In the genomic region with DNA sequence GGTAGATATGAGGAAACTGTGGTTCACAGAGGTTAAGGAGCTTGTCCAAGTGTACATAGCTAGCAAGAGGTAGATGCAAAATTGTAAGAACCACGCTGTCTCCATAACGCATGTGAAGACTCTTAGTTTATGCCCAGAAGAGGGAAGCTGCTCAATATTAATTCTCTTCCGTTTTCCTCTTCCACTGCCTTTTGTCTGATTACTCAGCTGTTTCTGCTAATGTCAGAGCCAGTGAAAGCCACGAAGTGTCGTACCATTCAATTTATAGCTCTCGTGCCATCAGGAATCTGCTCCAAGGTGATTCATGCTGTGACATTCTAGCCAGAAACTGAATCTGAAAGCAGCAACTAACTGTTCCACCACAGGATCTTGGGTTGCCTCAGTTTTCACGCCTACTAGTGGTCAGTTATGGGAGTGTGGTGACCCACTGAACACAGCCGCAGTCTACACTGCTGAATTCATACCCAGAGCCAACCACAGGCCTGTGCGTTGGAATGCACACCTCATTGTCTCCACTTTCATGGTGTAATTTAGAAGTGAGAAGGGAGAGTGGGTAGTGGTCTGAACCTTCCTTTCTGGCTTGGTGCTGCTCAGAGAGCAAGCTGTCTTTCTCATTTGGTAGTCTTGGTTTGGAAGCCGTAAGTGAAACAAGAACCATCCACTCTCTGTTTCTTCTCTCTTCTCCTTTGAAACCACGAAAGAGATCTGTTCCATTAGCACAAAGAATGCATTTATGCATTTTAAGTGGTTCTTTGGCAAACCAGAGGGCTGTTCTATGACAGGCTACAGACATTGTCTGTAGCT, we compare ENCODE assay signal across 8 cellular contexts.
A peak's percentile ranks its signal among the peaks of the same experiment; 100 is the strongest.
DNase-seq lines count a peak whose midpoint lies in the region; ATAC-seq and TF ChIP-seq lines count a peak whose summit lies in the region.

No MANE protein-coding gene starts in this region.

- no peaks in the 10 kb centered on the region for H3K9me2 ChIP-seq in SK-N-SH
- no peaks in the 10 kb centered on the region for H3K9me2 ChIP-seq in hepatocyte (replicated peaks; ENCODE audit: insufficient read depth)

- H3K4me3 ChIP-seq in SK-N-SH (ENCODE audit: low read depth in 2 of 2, low read length in 1 of 2): peak overlapping the region in 1 of 2 experiments; percentile 10; a peak in 1 of 4 replicates
- no peak overlapping the region for H3K4me3 ChIP-seq in hepatocyte
- peak overlapping the region in 3 of 8 donors; percentile 2 to 59 (median 12) for H3K4me3 ChIP-seq in spleen

- TF ChIP-seq EP300 in SK-N-SH (IDR thresholded peaks at IDR 0.05; ENCODE audit: borderline replicate concordance in 1 of 2, low read depth in 1 of 2, low read length in 1 of 2): peak in 1 of 2 experiments; percentile 33; a peak in 1 of 4 replicates

- peak overlapping the region; percentile 61 for H2AFZ ChIP-seq in SK-N-SH (ENCODE audit: low read depth)
- H2AFZ ChIP-seq in hepatocyte: peak overlapping the region; percentile 19

- peak overlapping the region; percentile 38 to 50; a peak in 2 of 4 replicates for H3K27ac ChIP-seq in SK-N-SH (ENCODE audit: low read depth in 2 of 2, low read length in 1 of 2)
- H3K27ac ChIP-seq in hepatocyte: no peak overlapping the region
- peak overlapping the region; percentile 11 to 80 (median 58) for H3K27ac ChIP-seq in spleen

- no peak for TF ChIP-seq POLR2A in spleen (IDR thresholded peaks at IDR 0.05)

- H3K4me2 ChIP-seq in SK-N-SH: 0 out of 2 replicates have a peak overlapping the region, but pooled peaks have one; percentile 20
- peak overlapping the region; percentile 9 for H3K4me2 ChIP-seq in hepatocyte

- TF ChIP-seq RAD21 in SK-N-SH (IDR thresholded peaks at IDR 0.05; ENCODE audit: low read length): peak; percentile 62

- H3K36me3 ChIP-seq in SK-N-SH (replicated peaks in 1 of 2; ENCODE audit: control insufficient read depth in 1 of 2, insufficient read depth in 2 of 2, low read length in 1 of 2) (no peaks in the 10 kb centered on the region), hepatocyte (replicated peaks; ENCODE audit: insufficient read depth, low read depth) (no peaks in the 10 kb centered on the region), spleen (no peaks in the 10 kb centered on the region)

- H4K20me1 ChIP-seq in SK-N-SH (ENCODE audit: insufficient read depth): no peaks in the 10 kb centered on the region
- H4K20me1 ChIP-seq in hepatocyte (ENCODE audit: insufficient read depth, poor library complexity, severe bottlenecking): no peaks in the 10 kb centered on the region

- no peaks in the 10 kb centered on the region for H3K9me3 ChIP-seq in SK-N-SH
- no peaks in the 10 kb centered on the region for H3K9me3 ChIP-seq in hepatocyte (ENCODE audit: low read depth)
- peaks cover 0 to 2% (median 0%) of the 10 kb centered on the region in 8 donors for H3K9me3 ChIP-seq in spleen

- intact Hi-C loops in spleen (cut with DNase I; ENCODE audit: low total_unique reads): no loop called here

- H3K79me2 ChIP-seq in SK-N-SH (ENCODE audit: insufficient read depth) (no peaks in the 10 kb centered on the region), hepatocyte (no peaks in the 10 kb centered on the region)

- POLR2A ChIA-PET in SK-N-SH (lab: Yijun Ruan, JAX): no interaction called here

- no peak overlapping the region; the same call in 1 of the 2 replicates for H3K9ac ChIP-seq in SK-N-SH

- TF ChIP-seq CTCF in SK-N-SH (IDR thresholded peaks at IDR 0.05) (peak; percentile 80), hepatocyte (IDR thresholded peaks at IDR 0.05; ENCODE audit: poor library complexity) (peak; percentile 54), spleen (IDR thresholded peaks at IDR 0.05 in 8 of 11, conservative IDR thresholded peaks at IDR 0.05 in 3 of 11) (peak; percentile 55 to 80 (median 71))

- no peaks in the 10 kb centered on the region for H3F3A ChIP-seq in SK-N-SH (replicated peaks; ENCODE audit: insufficient read depth)

- peak; percentile 99 for ATAC-seq in GM19397 (IDR thresholded peaks at IDR 0.05; ENCODE audit: unreplicated experiment)
- peak; percentile 96 for ATAC-seq in HG03457 (IDR thresholded peaks at IDR 0.05; ENCODE audit: unreplicated experiment)

- no peaks in the 10 kb centered on the region for H3K27me3 ChIP-seq in SK-N-SH (ENCODE audit: insufficient read depth)
- no peaks in the 10 kb centered on the region for H3K27me3 ChIP-seq in hepatocyte
- H3K27me3 ChIP-seq in spleen (replicated peaks in 1 of 7): no peaks in the 10 kb centered on the region

- peak; percentile 14 for DNase-seq in COLO668 (lab: John Stamatoyannopoulos, UW; ENCODE audit: unreplicated experiment)
- peak; percentile 42 for DNase-seq in SK-N-SH
- peak; percentile 61 for DNase-seq in activated naive CD8-positive, alpha-beta T cell treated with anti-CD3 and anti-CD28 coated beads, Interleukin-2, amount 50 U/mL, for 16 hours (ENCODE audit: low read depth, low spot score)
- DNase-seq in hepatocyte (ENCODE audit: low spot score): peak; percentile 73
- no peak for DNase-seq in spleen
- DNase-seq in NCI-H2081 treated with DMSO at 0.1 percent for 48 hours (lab: John Stamatoyannopoulos, UW): no peak

- H3K4me1 ChIP-seq in SK-N-SH (ENCODE audit: control insufficient read depth in 1 of 2, insufficient read depth in 2 of 2, low read depth in 1 of 2, low read length in 1 of 2): peaks cover 0 to 4% of the 10 kb centered on the region in 2 experiments; a peak in 1 of 4 replicates
- H3K4me1 ChIP-seq in hepatocyte (ENCODE audit: insufficient read depth): no peaks in the 10 kb centered on the region
- H3K4me1 ChIP-seq in spleen: peaks cover 0 to 24% (median 9%) of the 10 kb centered on the region in 6 donors

- 39% methylated on average over 11 of the region's 11 CpGs for WGBS in SK-N-SH (ENCODE audit: low lambda C conversion rate)
- WGBS in hepatocyte (ENCODE audit: low lambda C conversion rate, missing lambda C conversion rate): 56% methylated on average over 11 of the region's 11 CpGs
- 26 to 36% (median 31%) methylated on average over 11 of the region's 11 CpGs for WGBS in spleen, 5 donors

- CTCF ChIA-PET in SK-N-SH (lab: Yijun Ruan, JAX): interaction anchor here (0.6 to 2.7 kb wide), 7 partner anchors 8 to 632 kb away, joined by 3 to 9 read pairs (median 4); no protein-coding TSS in a partner anchor

TF ChIP-seq in SK-N-SH, 30 proteins besides CTCF, POLR2A, EP300 and RAD21 (continues in another document):
- TF ChIP-seq TAF1 (IDR thresholded peaks at IDR 0.05; ENCODE audit: borderline replicate concordance, low read depth, low read length) (peak; percentile 7; the same call in 1 of the 2 replicates), FOSL2 (IDR thresholded peaks at IDR 0.05; ENCODE audit: borderline replicate concordance, low read depth) (peak; percentile 64; the same call in 1 of the 2 replicates), TCF12 (IDR thresholded peaks at IDR 0.05) (peak; percentile 42), NFIC (IDR thresholded peaks at IDR 0.05; ENCODE audit: borderline replicate concordance) (peak; percentile 58; the same call in 1 of the 2 replicates), YY1 (IDR thresholded peaks at IDR 0.05; ENCODE audit: low read depth) (0 out of 2 replicates have a peak, but pooled peaks have one; percentile 29), RXRA (IDR thresholded peaks at IDR 0.05; ENCODE audit: borderline replicate concordance, low read depth) (no peak), SMC3 (IDR thresholded peaks at IDR 0.05; ENCODE audit: low read depth, low read length) (peak; percentile 62), FOXM1 (IDR thresholded peaks at IDR 0.05; ENCODE audit: low read depth) (no peak), JUND (IDR thresholded peaks at IDR 0.05) (peak; percentile 27; the same call in 1 of the 2 replicates)
- TF ChIP-seq, protein P1, sequence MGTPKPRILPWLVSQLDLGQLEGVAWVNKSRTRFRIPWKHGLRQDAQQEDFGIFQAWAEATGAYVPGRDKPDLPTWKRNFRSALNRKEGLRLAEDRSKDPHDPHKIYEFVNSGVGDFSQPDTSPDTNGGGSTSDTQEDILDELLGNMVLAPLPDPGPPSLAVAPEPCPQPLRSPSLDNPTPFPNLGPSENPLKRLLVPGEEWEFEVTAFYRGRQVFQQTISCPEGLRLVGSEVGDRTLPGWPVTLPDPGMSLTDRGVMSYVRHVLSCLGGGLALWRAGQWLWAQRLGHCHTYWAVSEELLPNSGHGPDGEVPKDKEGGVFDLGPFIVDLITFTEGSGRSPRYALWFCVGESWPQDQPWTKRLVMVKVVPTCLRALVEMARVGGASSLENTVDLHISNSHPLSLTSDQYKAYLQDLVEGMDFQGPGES (IDR thresholded peaks at IDR 0.05; ENCODE audit: low read depth, low read length): no peak
- TF ChIP-seq, protein P2, sequence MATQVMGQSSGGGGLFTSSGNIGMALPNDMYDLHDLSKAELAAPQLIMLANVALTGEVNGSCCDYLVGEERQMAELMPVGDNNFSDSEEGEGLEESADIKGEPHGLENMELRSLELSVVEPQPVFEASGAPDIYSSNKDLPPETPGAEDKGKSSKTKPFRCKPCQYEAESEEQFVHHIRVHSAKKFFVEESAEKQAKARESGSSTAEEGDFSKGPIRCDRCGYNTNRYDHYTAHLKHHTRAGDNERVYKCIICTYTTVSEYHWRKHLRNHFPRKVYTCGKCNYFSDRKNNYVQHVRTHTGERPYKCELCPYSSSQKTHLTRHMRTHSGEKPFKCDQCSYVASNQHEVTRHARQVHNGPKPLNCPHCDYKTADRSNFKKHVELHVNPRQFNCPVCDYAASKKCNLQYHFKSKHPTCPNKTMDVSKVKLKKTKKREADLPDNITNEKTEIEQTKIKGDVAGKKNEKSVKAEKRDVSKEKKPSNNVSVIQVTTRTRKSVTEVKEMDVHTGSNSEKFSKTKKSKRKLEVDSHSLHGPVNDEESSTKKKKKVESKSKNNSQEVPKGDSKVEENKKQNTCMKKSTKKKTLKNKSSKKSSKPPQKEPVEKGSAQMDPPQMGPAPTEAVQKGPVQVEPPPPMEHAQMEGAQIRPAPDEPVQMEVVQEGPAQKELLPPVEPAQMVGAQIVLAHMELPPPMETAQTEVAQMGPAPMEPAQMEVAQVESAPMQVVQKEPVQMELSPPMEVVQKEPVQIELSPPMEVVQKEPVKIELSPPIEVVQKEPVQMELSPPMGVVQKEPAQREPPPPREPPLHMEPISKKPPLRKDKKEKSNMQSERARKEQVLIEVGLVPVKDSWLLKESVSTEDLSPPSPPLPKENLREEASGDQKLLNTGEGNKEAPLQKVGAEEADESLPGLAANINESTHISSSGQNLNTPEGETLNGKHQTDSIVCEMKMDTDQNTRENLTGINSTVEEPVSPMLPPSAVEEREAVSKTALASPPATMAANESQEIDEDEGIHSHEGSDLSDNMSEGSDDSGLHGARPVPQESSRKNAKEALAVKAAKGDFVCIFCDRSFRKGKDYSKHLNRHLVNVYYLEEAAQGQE (IDR thresholded peaks at IDR 0.05; ENCODE audit: low read depth, low read length): peak; percentile 33; the same call in 1 of the 2 replicates
- TF ChIP-seq, protein P3, sequence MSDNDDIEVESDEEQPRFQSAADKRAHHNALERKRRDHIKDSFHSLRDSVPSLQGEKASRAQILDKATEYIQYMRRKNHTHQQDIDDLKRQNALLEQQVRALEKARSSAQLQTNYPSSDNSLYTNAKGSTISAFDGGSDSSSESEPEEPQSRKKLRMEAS (IDR thresholded peaks at IDR 0.05; ENCODE audit: low read depth): peak; percentile 32; the same call in 1 of the 2 replicates

Comparison
In these comparisons a context has a peak if more than half of its experiments do, and no peak if none do; other contexts are left out.
1. DNase-seq: peak in COLO668 (single experiment), SK-N-SH (single experiment), activated naive CD8-positive, alpha-beta T cell treated with anti-CD3 and anti-CD28 coated beads, Interleukin-2, amount 50 U/mL, for 16 hours (single experiment) and hepatocyte (single experiment); none in spleen (single experiment) and NCI-H2081 treated with DMSO at 0.1 percent for 48 hours (single experiment).
2. Peak in every context shown above with its lines, with median percentiles within 50 percentile points of each other: CTCF ChIP-seq.